Comparison of ENCODE assay signal across 16 cellular contexts in the genomic region with DNA sequence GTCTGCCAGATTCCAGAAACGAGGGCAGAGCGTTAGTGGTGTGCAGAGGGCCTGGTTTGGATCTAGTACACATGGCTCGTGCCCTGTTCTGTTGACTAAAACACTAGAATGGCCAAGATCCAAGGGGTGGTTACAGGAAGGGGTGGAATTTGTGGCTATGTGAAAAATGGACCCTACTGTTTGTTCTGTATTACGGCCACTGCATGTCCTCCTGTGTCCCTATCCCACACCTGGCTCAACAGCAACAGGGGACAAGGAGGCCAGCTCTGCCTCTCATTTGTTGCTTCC.
"Had no signal": no experiment of that assay in that cellular context is flagged by ENCODE, and none has a peak within 500 bp of the region (broad histone marks: within the 10 kb centered on the region; RNA-seq: fewer than 3 reads in every experiment).

No MANE protein-coding gene starts in this region.

- DNase-seq: activated CD4-positive, CD25-positive, alpha-beta regulatory T cell treated with anti-CD3 and anti-CD28 coated beads, Interleukin-2, amount 50 U/mL, for 72 hours; activated naive CD4-positive, alpha-beta T cell; anterior cingulate cortex; dorsolateral prefrontal cortex; erythroblast; glutamatergic neuron; hypothalamus; kidney; mesendoderm; occipital lobe; T-cell; T-helper 9 cell had no signal

- H3K27ac ChIP-seq: dorsolateral prefrontal cortex had no signal

- H3K27me3 ChIP-seq: tibial nerve had no signal

- H3K9me3 ChIP-seq: tibial nerve had no signal

- H3K4me1 Mint-ChIP-seq: stimulated activated effector memory CD8-positive, alpha-beta T cell treated with anti-CD3 and anti-CD28 coated beads, Interleukin-12 subunit alpha, Interleukin-12 subunit beta, amount 100 ng/mL, for 72 hours; T-cell had no signal

- H3K9me3 Mint-ChIP-seq: natural killer cell treated with Interleukin-12 subunit alpha and Interleukin-12 subunit beta and Interleukin-15 and Interleukin-18, amount 100 ng/mL, for 72 hours; stimulated activated effector memory CD8-positive, alpha-beta T cell treated with anti-CD3 and anti-CD28 coated beads, Interleukin-12 subunit alpha, Interleukin-12 subunit beta, amount 100 ng/mL, for 72 hours; T-cell had no signal

- H3K4me3 Mint-ChIP-seq: natural killer cell treated with Interleukin-12 subunit alpha and Interleukin-12 subunit beta and Interleukin-15 and Interleukin-18, amount 100 ng/mL, for 72 hours; stimulated activated effector memory CD8-positive, alpha-beta T cell treated with anti-CD3 and anti-CD28 coated beads, Interleukin-12 subunit alpha, Interleukin-12 subunit beta, amount 100 ng/mL, for 72 hours; T-cell had no signal

- H3K36me3 ChIP-seq: tibial nerve had no signal

- H3K4me3 ChIP-seq: dorsolateral prefrontal cortex, tibial nerve had no signal

- H3K27ac Mint-ChIP-seq: natural killer cell treated with Interleukin-12 subunit alpha and Interleukin-12 subunit beta and Interleukin-15 and Interleukin-18, amount 100 ng/mL, for 72 hours; progenitor cell of endocrine pancreas; stimulated activated effector memory CD8-positive, alpha-beta T cell treated with anti-CD3 and anti-CD28 coated beads, Interleukin-12 subunit alpha, Interleukin-12 subunit beta, amount 100 ng/mL, for 72 hours; T-cell had no signal

- H3K36me3 Mint-ChIP-seq: natural killer cell treated with Interleukin-12 subunit alpha and Interleukin-12 subunit beta and Interleukin-15 and Interleukin-18, amount 100 ng/mL, for 72 hours; stimulated activated effector memory CD8-positive, alpha-beta T cell treated with anti-CD3 and anti-CD28 coated beads, Interleukin-12 subunit alpha, Interleukin-12 subunit beta, amount 100 ng/mL, for 72 hours; T-cell had no signal
